Comparison of ENCODE assay signal across 9 cellular contexts in genomic region chr19:4970558-4971423, GRCh38. TPM values are rescaled to one million over a fixed set of nuclear protein-coding genes. Genes with fewer than 3 reads are reported as not detected.
DNase-seq lines count a peak whose midpoint lies in the region; ATAC-seq and TF ChIP-seq lines count a peak whose summit lies in the region.
"Had no signal": no experiment of that assay in that cellular context is flagged by ENCODE, and none has a peak within 500 bp of the region (broad histone marks: within the 10 kb centered on the region; RNA-seq: fewer than 3 reads in every experiment).

No MANE protein-coding gene starts in this region.

- intact Hi-C loops in activated naive CD4-positive, alpha-beta T cell treated with anti-CD3 and anti-CD28 coated beads for 36 hours (cut with micrococcal nuclease), result no loop called here
- intact Hi-C loops in activated CD4-positive, alpha-beta memory T cell treated with anti-CD3 and anti-CD28 coated beads for 36 hours (cut with micrococcal nuclease), result no loop called here

- peak overlapping the region; percentile 69 to 82 for H3K27ac ChIP-seq in right atrium auricular region
- H3K27ac ChIP-seq: foreskin keratinocyte had no signal

- H3K9me3 Mint-ChIP-seq in activated naive CD4-positive, alpha-beta T cell treated with anti-CD3 and anti-CD28 coated beads for 36 hours, result no peaks in the 10 kb centered on the region
- no peaks in the 10 kb centered on the region for H3K9me3 Mint-ChIP-seq in activated CD4-positive, alpha-beta memory T cell treated with anti-CD3 and anti-CD28 coated beads for 36 hours

- peaks cover 2% of the 10 kb centered on the region for H3K36me3 Mint-ChIP-seq in activated naive CD4-positive, alpha-beta T cell treated with anti-CD3 and anti-CD28 coated beads for 36 hours (ENCODE audit: low read depth)
- peaks cover 3% of the 10 kb centered on the region for H3K36me3 Mint-ChIP-seq in activated CD4-positive, alpha-beta memory T cell treated with anti-CD3 and anti-CD28 coated beads for 36 hours

- peak overlapping the region; percentile 61 to 71 for H3K4me3 ChIP-seq in right atrium auricular region
- H3K4me3 ChIP-seq in skeletal muscle satellite cell (ENCODE audit: low read length), result peak overlapping the region; percentile 78

- POLR2A ChIA-PET in activated CD4-positive, alpha-beta memory T cell treated with anti-CD3 and anti-CD28 coated beads for 36 hours (lab: Charles Lee), result interaction anchor here (1.0 kb wide), 2 partner anchors 59 to 748 kb away, joined by 3 read pairs; no protein-coding TSS in a partner anchor

- peak; percentile 15 for DNase-seq in activated naive CD4-positive, alpha-beta T cell treated with anti-CD3 and anti-CD28 coated beads for 36 hours
- DNase-seq in activated naive CD4-positive, alpha-beta T cell treated with Interleukin-2 at 50 U/mL for 16 hours, result no peak
- DNase-seq in activated CD4-positive, alpha-beta memory T cell treated with anti-CD3 and anti-CD28 coated beads for 36 hours, result peak; percentile 21
- no peak for DNase-seq in right atrium auricular region (ENCODE audit: low spot score)
- DNase-seq in activated effector memory CD4-positive, alpha-beta T cell treated with anti-CD3 and anti-CD28 coated beads, Interleukin-2, amount 50 U/mL, for 16 hours, result no peak
- no peak for DNase-seq in amniotic stem cell (lab: John Stamatoyannopoulos, UW)

- H3K4me3 Mint-ChIP-seq in activated naive CD4-positive, alpha-beta T cell treated with anti-CD3 and anti-CD28 coated beads for 36 hours, result peak overlapping the region; percentile 88
- peak overlapping the region; percentile 89 for H3K4me3 Mint-ChIP-seq in activated CD4-positive, alpha-beta memory T cell treated with anti-CD3 and anti-CD28 coated beads for 36 hours

- TF ChIP-seq CTCF in right atrium auricular region (IDR thresholded peaks at IDR 0.05), result no peak

- H3K4me2 ChIP-seq in skeletal muscle satellite cell (ENCODE audit: low read length), result peak overlapping the region; percentile 96

- H3K4me1 Mint-ChIP-seq in activated naive CD4-positive, alpha-beta T cell treated with anti-CD3 and anti-CD28 coated beads for 36 hours (ENCODE audit: low read depth), result peaks cover 33% of the 10 kb centered on the region
- H3K4me1 Mint-ChIP-seq in activated CD4-positive, alpha-beta memory T cell treated with anti-CD3 and anti-CD28 coated beads for 36 hours (ENCODE audit: low read depth), result peaks cover 35% of the 10 kb centered on the region

- CTCF ChIA-PET in activated naive CD4-positive, alpha-beta T cell treated with anti-CD3 and anti-CD28 coated beads for 36 hours (lab: Charles Lee), result interaction anchor here (0.7 to 4.0 kb wide), 5 partner anchors 36 to 180 kb away, joined by 3 to 16 read pairs (median 5); partner anchors contain the start of gene FEM1A
- CTCF ChIA-PET in activated CD4-positive, alpha-beta memory T cell treated with anti-CD3 and anti-CD28 coated beads for 36 hours (lab: Charles Lee), result interaction anchor here (0.6 to 2.3 kb wide), 9 partner anchors 11 to 181 kb away, joined by 3 to 21 read pairs (median 3); no protein-coding TSS in a partner anchor

- H3K4me1 ChIP-seq in right atrium auricular region (peaks cover 0 to 60% of the 10 kb centered on the region in 2 donors), skeletal muscle satellite cell (ENCODE audit: control insufficient read depth, insufficient read depth, low read length) (peaks cover 42% of the 10 kb centered on the region)
- H3K4me1 ChIP-seq: foreskin keratinocyte had no signal

- ATAC-seq in HG03442 (IDR thresholded peaks at IDR 0.05; ENCODE audit: unreplicated experiment), result no peak

- H3K9ac ChIP-seq in skeletal muscle satellite cell (ENCODE audit: low read depth, low read length), result peak overlapping the region; percentile 83

- H3K27ac Mint-ChIP-seq in activated naive CD4-positive, alpha-beta T cell treated with anti-CD3 and anti-CD28 coated beads for 36 hours, result no peak overlapping the region
- no peak overlapping the region for H3K27ac Mint-ChIP-seq in activated CD4-positive, alpha-beta memory T cell treated with anti-CD3 and anti-CD28 coated beads for 36 hours

- H3K36me3 ChIP-seq in right atrium auricular region, result no peaks in the 10 kb centered on the region
- no peaks in the 10 kb centered on the region for H3K36me3 ChIP-seq in skeletal muscle satellite cell (ENCODE audit: insufficient read depth, low read length)

- H3K27me3 Mint-ChIP-seq in activated naive CD4-positive, alpha-beta T cell treated with anti-CD3 and anti-CD28 coated beads for 36 hours (ENCODE audit: low read depth), result no peaks in the 10 kb centered on the region
- H3K27me3 Mint-ChIP-seq in activated CD4-positive, alpha-beta memory T cell treated with anti-CD3 and anti-CD28 coated beads for 36 hours, result no peaks in the 10 kb centered on the region

- H3K9me3 ChIP-seq in right atrium auricular region, result no peaks in the 10 kb centered on the region
- no peaks in the 10 kb centered on the region for H3K9me3 ChIP-seq in skeletal muscle satellite cell (replicated peaks; ENCODE audit: low read length)

- H3K27me3 ChIP-seq in right atrium auricular region (no peaks in the 10 kb centered on the region), skeletal muscle satellite cell (ENCODE audit: control insufficient read depth, insufficient read depth, low read length) (no peaks in the 10 kb centered on the region)
- H3K27me3 ChIP-seq: foreskin keratinocyte had no signal

RNA-seq across cellular contexts. Expression of gene KDM4B, which starts 1.9 kb away (rescaled TPM):
- 10 to 100 TPM; 10.5 to 12.7 TPM for total RNA-seq in activated naive CD4-positive, alpha-beta T cell treated with anti-CD3 and anti-CD28 coated beads for 36 hours
- total RNA-seq in activated CD4-positive, alpha-beta memory T cell treated with anti-CD3 and anti-CD28 coated beads for 36 hours, result 10 to 100 TPM; 19.2 to 20.6 TPM
- total RNA-seq in right atrium auricular region, result 10 to 100 TPM; 17.6 to 26.0 TPM
- total RNA-seq in skeletal muscle satellite cell (2012; rRNA removed), result 18.0 and 18.8 TPM in 2 replicates

Comparison
In these comparisons a context has a peak if more than half of its experiments do, and no peak if none do; other contexts are left out.
1. DNase-seq: peak in activated naive CD4-positive, alpha-beta T cell treated with anti-CD3 and anti-CD28 coated beads for 36 hours (single experiment) and activated CD4-positive, alpha-beta memory T cell treated with anti-CD3 and anti-CD28 coated beads for 36 hours (single experiment); none in activated naive CD4-positive, alpha-beta T cell treated with Interleukin-2 at 50 U/mL for 16 hours (single experiment), right atrium auricular region (single experiment), activated effector memory CD4-positive, alpha-beta T cell treated with anti-CD3 and anti-CD28 coated beads, Interleukin-2, amount 50 U/mL, for 16 hours (single experiment) and amniotic stem cell (single experiment).